Comparison of ENCODE assay signal across 15 cellular contexts in the genomic region with DNA sequence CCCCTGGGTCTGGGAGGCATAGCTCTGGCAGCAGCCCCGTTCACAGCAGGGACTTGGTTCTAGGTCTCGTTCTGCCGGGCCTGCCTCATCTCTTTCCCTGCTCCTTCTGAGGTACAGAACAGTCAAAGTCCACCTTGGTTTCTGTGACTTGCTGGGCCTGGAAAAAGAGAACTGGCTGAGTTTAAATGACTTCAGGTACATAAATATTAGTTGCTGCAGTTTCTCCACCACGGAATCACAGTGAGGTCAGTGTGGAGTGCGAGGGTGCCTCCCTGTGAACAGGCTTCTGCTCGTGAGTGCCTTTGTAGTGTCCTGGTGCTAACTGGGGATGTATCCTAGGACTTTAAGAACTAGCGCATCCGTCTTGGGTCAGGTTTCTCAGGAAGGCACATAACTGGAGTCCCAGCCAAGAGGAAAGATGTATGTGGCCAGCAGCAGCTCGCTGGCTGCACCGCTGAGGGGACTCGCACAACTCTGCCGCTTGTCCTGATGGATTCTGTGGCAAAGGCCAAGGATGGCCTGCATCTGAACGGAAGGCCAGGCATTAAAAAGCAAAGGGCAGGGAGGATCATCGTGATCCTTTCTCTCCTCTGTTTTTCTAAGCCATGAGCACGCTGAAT.
DNase-seq lines count a peak whose midpoint lies in the region; ATAC-seq and TF ChIP-seq lines count a peak whose summit lies in the region.
"Had no signal": no experiment of that assay in that cellular context is flagged by ENCODE, and none has a peak within 500 bp of the region (broad histone marks: within the 10 kb centered on the region; RNA-seq: fewer than 3 reads in every experiment).

No MANE protein-coding gene starts in this region.

- H3K4me1 Mint-ChIP-seq in chondrocyte (ENCODE audit: low read depth) (peaks cover 79% of the 10 kb centered on the region), mesothelial cell of epicardium (peaks cover 28% of the 10 kb centered on the region)

- H3K36me3 ChIP-seq in H7 (replicated peaks; ENCODE audit: control insufficient read depth, insufficient read depth, low read length) = no peaks in the 10 kb centered on the region
- H3K36me3 ChIP-seq in testis (ENCODE audit: low read depth, missing control alignments) = no peaks in the 10 kb centered on the region
- H3K36me3 ChIP-seq in aorta (ENCODE audit: control insufficient read depth in 1 of 2, insufficient read depth in 2 of 2, low read length in 1 of 2) = no peaks in the 10 kb centered on the region
- H3K36me3 ChIP-seq: pancreas had no signal

- H3K36me3 Mint-ChIP-seq in chondrocyte (ENCODE audit: low read depth) (peaks cover 1% of the 10 kb centered on the region), mesothelial cell of epicardium (no peaks in the 10 kb centered on the region)
- H3K36me3 Mint-ChIP-seq: CD4-positive, alpha-beta memory T cell had no signal

- H3K27ac Mint-ChIP-seq in chondrocyte (ENCODE audit: unreplicated experiment) (peak overlapping the region; percentile 98), mesothelial cell of epicardium (peak overlapping the region; percentile 91)
- H3K27ac Mint-ChIP-seq: activated T-cell treated with anti-CD3 and anti-CD28 coated beads, Interleukin-2, amount 50 U/mL, for 72 hours; CD4-positive, alpha-beta memory T cell had no signal

- ATAC-seq in HG03432 (IDR thresholded peaks at IDR 0.05; ENCODE audit: unreplicated experiment) (no peak), aorta (ENCODE audit: low FRiP score) (no peak), GM21576 (IDR thresholded peaks at IDR 0.05; ENCODE audit: unreplicated experiment) (no peak)
- ATAC-seq: activated T-cell treated with anti-CD3 and anti-CD28 coated beads, Interleukin-2, amount 50 U/mL, for 72 hours had no signal

- H3K9me3 ChIP-seq in testis = no peaks in the 10 kb centered on the region
- no peaks in the 10 kb centered on the region for H3K9me3 ChIP-seq in aorta (ENCODE audit: control insufficient read depth, low read length)
- H3K9me3 ChIP-seq: pancreas had no signal

- peak; percentile 18 for DNase-seq in H7
- DNase-seq in chondrocyte (ENCODE audit: low spot score) = no peak
- DNase-seq in mesothelial cell of epicardium (ENCODE audit: low spot score in 2 of 2, unreplicated experiment in 2 of 2) = no peak
- peak; percentile 20 for DNase-seq in testis
- DNase-seq in aorta = no peak
- DNase-seq in NCI-H1092 (lab: John Stamatoyannopoulos, UW) = no peak
- DNase-seq: activated T-cell treated with anti-CD3 and anti-CD28 coated beads, Interleukin-2, amount 50 U/mL, for 72 hours; CD4-positive, alpha-beta memory T cell; GDM1; mammary epithelial cell; stimulated activated CD4-positive, alpha-beta T cell treated with anti-CD3 and anti-CD28 coated beads, Interleukin-2, amount 100 ng/mL, for 48 hours; SW 1271 had no signal

- H3K27ac ChIP-seq in testis (no peak overlapping the region), aorta (ENCODE audit: low read depth in 1 of 2, low read length in 2 of 2) (no peak overlapping the region)

- TF ChIP-seq CTCF in chondrocyte (IDR thresholded peaks at IDR 0.05) = no peak
- no peak for TF ChIP-seq CTCF in mesothelial cell of epicardium (IDR thresholded peaks at IDR 0.05; ENCODE audit: unreplicated experiment)
- no peak for TF ChIP-seq CTCF in testis (IDR thresholded peaks at IDR 0.05)

- no peak for TF ChIP-seq POLR2A in testis (IDR thresholded peaks at IDR 0.05)

- H3K27me3 ChIP-seq in H7 (ENCODE audit: control insufficient read depth, insufficient read depth, low read length) = no peaks in the 10 kb centered on the region
- H3K27me3 ChIP-seq in testis = no peaks in the 10 kb centered on the region
- H3K27me3 ChIP-seq in aorta (ENCODE audit: control insufficient read depth in 1 of 2, insufficient read depth in 2 of 2, low read length in 1 of 2) = no peaks in the 10 kb centered on the region
- H3K27me3 ChIP-seq: pancreas had no signal

- peak overlapping the region; percentile 62 for H3K4me3 Mint-ChIP-seq in chondrocyte (ENCODE audit: unreplicated experiment)
- no peak overlapping the region for H3K4me3 Mint-ChIP-seq in mesothelial cell of epicardium
- H3K4me3 Mint-ChIP-seq: activated T-cell treated with anti-CD3 and anti-CD28 coated beads, Interleukin-2, amount 50 U/mL, for 72 hours; CD4-positive, alpha-beta memory T cell had no signal

- H3K9me3 Mint-ChIP-seq in chondrocyte (ENCODE audit: low read depth) (no peaks in the 10 kb centered on the region), mesothelial cell of epicardium (no peaks in the 10 kb centered on the region)
- H3K9me3 Mint-ChIP-seq: activated T-cell treated with anti-CD3 and anti-CD28 coated beads, Interleukin-2, amount 50 U/mL, for 72 hours; CD4-positive, alpha-beta memory T cell had no signal

- WGBS in testis, 2 donors = 57 to 64% methylated on average over 12 to 15 of the region's 15 CpGs
- 49 to 66% methylated on average over 15 of the region's 15 CpGs for WGBS in aorta, 2 donors

- intact Hi-C loops in testis (cut with DNase I; ENCODE audit: low total_unique reads) (no loop called here), aorta (cut with DNase I) (no loop called here)

- H3K4me1 ChIP-seq in testis (peaks cover 26% of the 10 kb centered on the region), aorta (ENCODE audit: control insufficient read depth in 1 of 2, insufficient read depth in 2 of 2, low read length in 2 of 2) (peaks cover 1 to 2% of the 10 kb centered on the region in 2 donors)
- H3K4me1 ChIP-seq: pancreas had no signal

- H3K4me3 ChIP-seq in H7 (ENCODE audit: insufficient read depth, low read depth, low read length) = no peak overlapping the region
- no peak overlapping the region for H3K4me3 ChIP-seq in testis
- H3K4me3 ChIP-seq in aorta (ENCODE audit: low read length in 2 of 2) = no peak overlapping the region
- H3K4me3 ChIP-seq: pancreas had no signal

- H3K27me3 Mint-ChIP-seq in chondrocyte (ENCODE audit: low read depth) (no peaks in the 10 kb centered on the region), mesothelial cell of epicardium (ENCODE audit: low read depth) (peaks cover 13% of the 10 kb centered on the region)

Comparison
In these comparisons a context has a peak if more than half of its experiments do, and no peak if none do; other contexts are left out.
1. DNase-seq: peak in H7 (single experiment) and testis (single experiment); none in chondrocyte (single experiment), mesothelial cell of epicardium (0 of 2), aorta (0 of 2) and NCI-H1092 (single experiment).